In genomic region chr9:126215486-126215885, GRCh38 we compare ENCODE assay signal across 8 cellular contexts.
"Had no signal": no experiment of that assay in that cellular context is flagged by ENCODE, and none has a peak within 500 bp of the region (broad histone marks: within the 10 kb centered on the region; RNA-seq: fewer than 3 reads in every experiment).

No MANE protein-coding gene starts in this region.

- H3K4me3 ChIP-seq: GM23248, GM23338, HAP-1 had no signal

- DNase-seq: GM23248, GOT3, H7, H9, HCEC 1CT, HFFc6 had no signal

- H3K36me3 ChIP-seq: HAP-1 had no signal

- H3K9ac ChIP-seq: GM23248 had no signal

- H3K27ac Mint-ChIP-seq: GM23338, H9, HFFc6 had no signal

- H3K27ac ChIP-seq: GM23248 had no signal

- H3K9me3 ChIP-seq: HAP-1 had no signal

- H3K4me1 ChIP-seq: HAP-1 had no signal

- H3K4me3 Mint-ChIP-seq: GM23338, H9, HFFc6 had no signal
